Comparison of ENCODE assay signal across 8 cellular contexts in the genomic region with DNA sequence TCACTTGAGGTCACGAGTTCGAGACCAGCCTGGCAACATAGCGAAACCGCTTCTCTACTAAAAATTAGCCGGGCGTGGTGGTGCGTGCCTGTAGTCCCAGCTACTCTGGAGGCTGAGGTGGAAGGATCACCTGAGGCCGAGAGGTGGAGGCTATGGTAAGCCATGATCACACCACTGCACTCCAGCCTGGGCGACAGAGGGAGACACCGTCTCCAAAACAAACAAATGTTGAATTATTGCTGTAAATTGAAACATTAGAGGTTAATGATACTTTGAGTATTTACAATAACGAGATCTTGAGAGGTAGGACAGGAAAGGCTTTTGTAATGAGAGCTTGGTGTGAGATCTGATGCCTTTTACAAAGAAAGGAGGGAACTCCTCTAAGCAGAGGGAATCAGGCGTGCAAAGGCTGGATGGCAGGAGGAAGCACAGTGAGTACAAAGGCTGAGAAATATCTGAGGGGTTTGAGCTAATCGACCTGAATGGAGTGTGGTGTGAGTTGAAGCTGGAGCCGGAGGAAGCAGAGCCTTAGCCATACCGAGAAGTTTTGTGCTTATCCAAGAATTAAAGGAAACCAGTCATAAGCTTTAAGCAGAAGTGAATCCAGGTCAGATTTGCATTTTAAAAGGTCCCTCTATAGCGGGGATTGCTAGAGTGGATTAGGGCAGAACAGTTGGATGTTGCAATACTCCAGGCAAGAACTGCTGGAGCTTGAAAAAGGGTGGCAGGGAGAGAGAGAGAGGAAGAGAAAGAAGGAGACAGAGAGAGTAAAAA. TPM values are rescaled to one million over a fixed set of nuclear protein-coding genes. Genes with fewer than 3 reads are reported as not detected.
DNase-seq lines count a peak whose midpoint lies in the region; ATAC-seq and TF ChIP-seq lines count a peak whose summit lies in the region.

No MANE protein-coding gene starts in this region.

- intact Hi-C loops in ascending aorta (cut with DNase I) = loop anchor here (1.0 to 5.0 kb wide), 2 partner anchors 12 to 79 kb away; partner anchors contain the start of genes TEAD4 and TULP3

- H4K20me1 ChIP-seq in smooth muscle cell (ENCODE audit: low read depth) = no peaks in the 10 kb centered on the region

- H3F3A ChIP-seq in smooth muscle cell (ENCODE audit: low read depth) = peaks cover 2% of the 10 kb centered on the region

- peak overlapping the region; percentile 94 to 99 for H3K4me3 ChIP-seq in ascending aorta
- peak overlapping the region; percentile 81 for H3K4me3 ChIP-seq in smooth muscle cell

- peak overlapping the region; percentile 95 for H3K4me3 Mint-ChIP-seq in activated CD8-positive, alpha-beta memory T cell treated with anti-CD3 and anti-CD28 coated beads, Interleukin-2, amount 10 ng/mL, durations not matched to agents 7 days and 5 days
- peak overlapping the region; percentile 98 to 99 (median 99) for H3K4me3 Mint-ChIP-seq in immature natural killer cell

- ATAC-seq in activated CD8-positive, alpha-beta memory T cell treated with anti-CD3 and anti-CD28 coated beads, Interleukin-2, amount 10 ng/mL, durations not matched to agents 7 days and 5 days = peak; percentile 4

- H2AFZ ChIP-seq in smooth muscle cell (ENCODE audit: low read depth) = peak overlapping the region; percentile 92

- H3K36me3 ChIP-seq in ascending aorta = no peaks in the 10 kb centered on the region
- no peaks in the 10 kb centered on the region for H3K36me3 ChIP-seq in smooth muscle cell (ENCODE audit: low read depth)

- 28% methylated on average over 16 of the region's 16 CpGs for WGBS in smooth muscle cell (ENCODE audit: low lambda C conversion rate)

- H3K27ac Mint-ChIP-seq in activated CD8-positive, alpha-beta memory T cell treated with anti-CD3 and anti-CD28 coated beads, Interleukin-2, amount 10 ng/mL, durations not matched to agents 7 days and 5 days = peak overlapping the region; percentile 97
- H3K27ac Mint-ChIP-seq in immature natural killer cell = peak overlapping the region; percentile 95 to 99 (median 97)

- peaks cover 0 to 16% of the 10 kb centered on the region in 2 donors for H3K4me1 ChIP-seq in ascending aorta
- peaks cover 8% of the 10 kb centered on the region for H3K4me1 ChIP-seq in smooth muscle cell (ENCODE audit: low read depth)

- H3K27ac ChIP-seq in ascending aorta = peak overlapping the region; percentile 91 to 96
- peak overlapping the region; percentile 84 for H3K27ac ChIP-seq in smooth muscle cell (ENCODE audit: low read depth)

- H3K4me1 Mint-ChIP-seq in activated CD8-positive, alpha-beta memory T cell treated with anti-CD3 and anti-CD28 coated beads, Interleukin-2, amount 10 ng/mL, durations not matched to agents 7 days and 5 days = peaks cover 50% of the 10 kb centered on the region
- peaks cover 27 to 33% of the 10 kb centered on the region in 2 donors for H3K4me1 Mint-ChIP-seq in immature natural killer cell

- H3K9me3 Mint-ChIP-seq in activated CD8-positive, alpha-beta memory T cell treated with anti-CD3 and anti-CD28 coated beads, Interleukin-2, amount 10 ng/mL, durations not matched to agents 7 days and 5 days (ENCODE audit: low read depth) = no peaks in the 10 kb centered on the region
- H3K9me3 Mint-ChIP-seq in immature natural killer cell = no peaks in the 10 kb centered on the region

- peaks cover 45% of the 10 kb centered on the region for H3K36me3 Mint-ChIP-seq in activated CD8-positive, alpha-beta memory T cell treated with anti-CD3 and anti-CD28 coated beads, Interleukin-2, amount 10 ng/mL, durations not matched to agents 7 days and 5 days
- no peaks in the 10 kb centered on the region for H3K36me3 Mint-ChIP-seq in immature natural killer cell

- H3K79me2 ChIP-seq in smooth muscle cell (ENCODE audit: low read depth) = peaks cover 56% of the 10 kb centered on the region

- peak; percentile 48 for DNase-seq in activated CD8-positive, alpha-beta memory T cell treated with anti-CD3 and anti-CD28 coated beads, Interleukin-2, amount 10 ng/mL, durations not matched to agents 7 days and 5 days
- no peak for DNase-seq in activated CD8-positive, alpha-beta memory T cell treated with anti-CD3 and anti-CD28 coated beads, Interleukin-2, amount 50 U/mL, for 48 hours
- DNase-seq in NCI-H2196 (lab: John Stamatoyannopoulos, UW; ENCODE audit: unreplicated experiment) = peak; percentile 61
- DNase-seq in ascending aorta (ENCODE audit: low spot score in 2 of 2) = no peak
- no peak for DNase-seq in immature natural killer cell
- no peak for DNase-seq in smooth muscle cell (lab: John Stamatoyannopoulos, UW; ENCODE audit: unreplicated experiment)
- no peak for DNase-seq in NCI-H446 treated with DMSO at 0.1 percent for 48 hours (lab: John Stamatoyannopoulos, UW)
- no peak for DNase-seq in activated gamma-delta T cell treated with Interleukin-2 at 50 U/mL for 16 hours

- TF ChIP-seq CTCF in ascending aorta (IDR thresholded peaks at IDR 0.05) = no peak
- no peak for TF ChIP-seq CTCF in smooth muscle cell (IDR thresholded peaks at IDR 0.05; ENCODE audit: borderline replicate concordance, insufficient read depth, poor library complexity, severe bottlenecking)

- CTCF ChIA-PET in activated CD8-positive, alpha-beta memory T cell treated with anti-CD3 and anti-CD28 coated beads, Interleukin-2, amount 10 ng/mL, durations not matched to agents 7 days and 5 days (lab: Charles Lee) = interaction anchor here (1.0 to 3.2 kb wide), 3 partner anchors 7 to 13 kb away, joined by 4 to 15 read pairs (median 4); partner anchors contain the start of gene TULP3

- no peaks in the 10 kb centered on the region for H3K27me3 Mint-ChIP-seq in activated CD8-positive, alpha-beta memory T cell treated with anti-CD3 and anti-CD28 coated beads, Interleukin-2, amount 10 ng/mL, durations not matched to agents 7 days and 5 days
- H3K27me3 Mint-ChIP-seq in immature natural killer cell (ENCODE audit: low read depth in 3 of 3) = peaks cover 3 to 8% (median 4%) of the 10 kb centered on the region in 3 donors

- H3K9me3 ChIP-seq in ascending aorta (no peaks in the 10 kb centered on the region), smooth muscle cell (replicated peaks; ENCODE audit: low read depth) (no peaks in the 10 kb centered on the region)

- H3K9ac ChIP-seq in smooth muscle cell (ENCODE audit: low read depth) = peak overlapping the region; percentile 88

- H3K4me2 ChIP-seq in smooth muscle cell = peak overlapping the region; percentile 98

- H3K27me3 ChIP-seq in ascending aorta (no peaks in the 10 kb centered on the region), smooth muscle cell (ENCODE audit: low read depth) (no peaks in the 10 kb centered on the region)

RNA-seq across cellular contexts. Expression of gene RHNO1, which starts 1.1 kb away (rescaled TPM):
- 10 to 100 TPM; 43.4 to 49.2 TPM for total RNA-seq in activated CD8-positive, alpha-beta memory T cell treated with anti-CD3 and anti-CD28 coated beads, Interleukin-2, amount 10 ng/mL, durations not matched to agents 7 days and 5 days
- total RNA-seq in ascending aorta (2.9 TPM), smooth muscle cell (20.5 and 22.6 TPM in 2 replicates)
- polyA plus RNA-seq in immature natural killer cell (10 to 100 TPM; 27.2 to 49.0 (median 37.6) TPM), smooth muscle cell (23.4 and 29.7 TPM in 2 replicates)

RNA-seq across cellular contexts. Expression of gene FOXM1, which starts 1.2 kb away (rescaled TPM):
- total RNA-seq in activated CD8-positive, alpha-beta memory T cell treated with anti-CD3 and anti-CD28 coated beads, Interleukin-2, amount 10 ng/mL, durations not matched to agents 7 days and 5 days = 100 to 1,000 TPM; 130 to 155 TPM
- total RNA-seq in ascending aorta = not detected
- 1 to 10 TPM in 1 of 3 donors, under 1 TPM in 2; 0.43 to 1.2 (median 0.46) TPM for polyA plus RNA-seq in immature natural killer cell
- 2.3 and 3.7 TPM in 2 replicates for total RNA-seq in smooth muscle cell
- 8.1 and 9.6 TPM in 2 replicates for polyA plus RNA-seq in smooth muscle cell

RNA-seq across cellular contexts. Expression of gene TULP3, which starts 12.5 kb away (rescaled TPM):
- total RNA-seq in activated CD8-positive, alpha-beta memory T cell treated with anti-CD3 and anti-CD28 coated beads, Interleukin-2, amount 10 ng/mL, durations not matched to agents 7 days and 5 days = 1 to 10 TPM; 7.5 to 7.8 TPM
- total RNA-seq in ascending aorta (24.8 TPM), smooth muscle cell (39.4 and 40.6 TPM in 2 replicates)
- polyA plus RNA-seq in immature natural killer cell (10 to 100 TPM in 1 of 3 donors, 1 to 10 TPM in 2; 5.5 to 11.1 (median 7.5) TPM), smooth muscle cell (33.7 and 40.0 TPM in 2 replicates)

RNA-seq across cellular contexts. Expression of gene TEX52, which starts 21.3 kb away (rescaled TPM):
- under 1 TPM in 1 of 2 experiments, not detected in 1; 0.67 TPM for total RNA-seq in activated CD8-positive, alpha-beta memory T cell treated with anti-CD3 and anti-CD28 coated beads, Interleukin-2, amount 10 ng/mL, durations not matched to agents 7 days and 5 days
- total RNA-seq in ascending aorta (not detected), smooth muscle cell (not detected in 2 replicates)
- polyA plus RNA-seq in immature natural killer cell (not detected), smooth muscle cell (0.14 TPM in 1 of 2 replicates, not detected in the other)

RNA-seq across cellular contexts. Expression of gene NRIP2, which starts 43.3 kb away (rescaled TPM):
- total RNA-seq in activated CD8-positive, alpha-beta memory T cell treated with anti-CD3 and anti-CD28 coated beads, Interleukin-2, amount 10 ng/mL, durations not matched to agents 7 days and 5 days = not detected
- total RNA-seq in ascending aorta = 9.7 TPM
- polyA plus RNA-seq in immature natural killer cell = 1 to 10 TPM in 1 of 3 donors, under 1 TPM in 2; 0.31 to 1.4 (median 0.71) TPM
- 0.04 and 0.54 TPM in 2 replicates for total RNA-seq in smooth muscle cell
- polyA plus RNA-seq in smooth muscle cell = 0.29 and 1.0 TPM in 2 replicates

Comparison
In these comparisons a context has a peak if more than half of its experiments do, and no peak if none do; other contexts are left out.
1. DNase-seq: peak in activated CD8-positive, alpha-beta memory T cell treated with anti-CD3 and anti-CD28 coated beads, Interleukin-2, amount 10 ng/mL, durations not matched to agents 7 days and 5 days (single experiment) and NCI-H2196 (single experiment); none in activated CD8-positive, alpha-beta memory T cell treated with anti-CD3 and anti-CD28 coated beads, Interleukin-2, amount 50 U/mL, for 48 hours (single experiment), ascending aorta (0 of 2), immature natural killer cell (0 of 3), smooth muscle cell (single experiment), NCI-H446 treated with DMSO at 0.1 percent for 48 hours (single experiment) and activated gamma-delta T cell treated with Interleukin-2 at 50 U/mL for 16 hours (single experiment).
2. RNA of gene FOXM1, which starts 1.2 kb away (total RNA-seq): 130 to 155 TPM in activated CD8-positive, alpha-beta memory T cell treated with anti-CD3 and anti-CD28 coated beads, Interleukin-2, amount 10 ng/mL, durations not matched to agents 7 days and 5 days; 2.3 to 3.7 TPM in smooth muscle cell and not detected in ascending aorta (single experiment); every median in the first group is over 10 times any median in the second.